In genomic region chr3:80241791-80242190, GRCh38 we compare ENCODE assay signal across 29 cellular contexts.
"Had no signal": no experiment of that assay in that cellular context is flagged by ENCODE, and none has a peak within 500 bp of the region (broad histone marks: within the 10 kb centered on the region; RNA-seq: fewer than 3 reads in every experiment).

No MANE protein-coding gene starts in this region.

- ATAC-seq: stimulated activated effector memory CD8-positive, alpha-beta T cell treated with anti-CD3 and anti-CD28 coated beads, Interleukin-12 subunit alpha, Interleukin-12 subunit beta, amount 100 ng/mL, for 72 hours; stimulated activated memory B cell treated with anti-CD40 and anti-IgM and Interleukin-4, amounts not matched to agents 10 μg/mL and 1 μg/mL and 100 μg/mL, for 72 hours; stimulated activated naive B cell treated with anti-CD40 and anti-IgM and Interleukin-4, amounts not matched to agents 10 μg/mL and 1 μg/mL and 100 μg/mL, for 72 hours; stimulated activated naive CD8-positive, alpha-beta T cell treated with anti-CD3 and anti-CD28 coated beads, Interleukin-15, amount 100 ng/mL, for 72 hours; stimulated activated naive CD8-positive, alpha-beta T cell treated with anti-CD3 and anti-CD28 coated beads, Interleukin-15, Interleukin-2, amounts not matched to agents 100 U/mL and 50 U/mL, for 24 hours; upper lobe of right lung had no signal

- H3K36me3 ChIP-seq: stomach, suprapubic skin, thoracic aorta, thyroid gland, tibial artery, tibial nerve, transverse colon, upper lobe of left lung, upper lobe of right lung, uterus, vagina had no signal

- DNase-seq: stimulated activated CD4-positive, alpha-beta T cell treated with anti-CD3 and anti-CD28 coated beads, Interleukin-2, amount 100 ng/mL, for 48 hours; stimulated activated CD4-positive, alpha-beta T cell treated with anti-CD3 and anti-CD28 coated beads, Interleukin-4, amount 100 ng/mL, for 1 hour; stimulated activated CD4-positive, alpha-beta T cell treated with anti-CD3 and anti-CD28 coated beads, Interleukin-4, amount 100 ng/mL, for 24 hours; stimulated activated CD4-positive, alpha-beta T cell treated with anti-CD3 and anti-CD28 coated beads, Interleukin-4, amount 100 ng/mL, for 4 hours; stimulated activated CD8-positive, alpha-beta memory T cell treated with anti-CD3 and anti-CD28 coated beads, Interleukin-4, amount 100 ng/mL, for 48 hours; stimulated activated naive B cell treated with anti-CD40 and anti-IgM and Interleukin-4, amounts not matched to agents 10 μg/mL and 1 μg/mL and 100 μg/mL, for 72 hours; stimulated activated naive CD4-positive, alpha-beta T cell; stimulated activated naive CD4-positive, alpha-beta T cell treated with Interleukin-2 at 50 U/mL for 16 hours; stimulated activated naive CD8-positive, alpha-beta T cell treated with anti-CD3 and anti-CD28 coated beads, Interleukin-15, amount 100 ng/mL, for 72 hours; stimulated activated naive CD8-positive, alpha-beta T cell treated with anti-CD3 and anti-CD28 coated beads, Interleukin-15, Interleukin-2, amounts not matched to agents 100 U/mL and 50 U/mL, for 24 hours; stomach; substantia nigra; testis; thyroid gland; tibial artery; transverse colon; trophoblast cell; upper lobe of left lung; upper lobe of right lung; uterus had no signal

- H3K4me3 Mint-ChIP-seq: stimulated activated effector memory CD8-positive, alpha-beta T cell treated with anti-CD3 and anti-CD28 coated beads, Interleukin-12 subunit alpha, Interleukin-12 subunit beta, amount 100 ng/mL, for 72 hours; stimulated activated memory B cell treated with anti-CD40 and anti-IgM and Interleukin-4, amounts not matched to agents 10 μg/mL and 1 μg/mL and 100 μg/mL, for 72 hours; stimulated activated naive B cell treated with anti-CD40 and anti-IgM and Interleukin-4, amounts not matched to agents 10 μg/mL and 1 μg/mL and 100 μg/mL, for 72 hours; stimulated activated naive CD8-positive, alpha-beta T cell treated with anti-CD3 and anti-CD28 coated beads, Interleukin-15, amount 100 ng/mL, for 72 hours; stimulated activated naive CD8-positive, alpha-beta T cell treated with anti-CD3 and anti-CD28 coated beads, Interleukin-15, Interleukin-2, amounts not matched to agents 100 ng/mL and 50 ng/mL, for 24 hours; type B pancreatic cell had no signal

- H3K9me3 Mint-ChIP-seq: stimulated activated memory B cell treated with anti-CD40 and anti-IgM and Interleukin-4, amounts not matched to agents 10 μg/mL and 1 μg/mL and 100 μg/mL, for 72 hours; type B pancreatic cell had no signal

- H3K27ac ChIP-seq: stomach, suprapubic skin, testis, thoracic aorta, thyroid gland, tibial artery, tibial nerve, transverse colon, upper lobe of left lung, upper lobe of right lung, uterus, vagina had no signal

- H3K36me3 Mint-ChIP-seq: stimulated activated effector memory CD8-positive, alpha-beta T cell treated with anti-CD3 and anti-CD28 coated beads, Interleukin-12 subunit alpha, Interleukin-12 subunit beta, amount 100 ng/mL, for 72 hours; stimulated activated memory B cell treated with anti-CD40 and anti-IgM and Interleukin-4, amounts not matched to agents 10 μg/mL and 1 μg/mL and 100 μg/mL, for 72 hours; stimulated activated naive B cell treated with anti-CD40 and anti-IgM and Interleukin-4, amounts not matched to agents 10 μg/mL and 1 μg/mL and 100 μg/mL, for 72 hours; type B pancreatic cell had no signal

- FAIRE-seq: urothelium cell line had no signal

- H3K27me3 Mint-ChIP-seq: stimulated activated memory B cell treated with anti-CD40 and anti-IgM and Interleukin-4, amounts not matched to agents 10 μg/mL and 1 μg/mL and 100 μg/mL, for 72 hours; stimulated activated naive B cell treated with anti-CD40 and anti-IgM and Interleukin-4, amounts not matched to agents 10 μg/mL and 1 μg/mL and 100 μg/mL, for 72 hours; stimulated activated naive CD8-positive, alpha-beta T cell treated with anti-CD3 and anti-CD28 coated beads, Interleukin-15, amount 100 ng/mL, for 72 hours; stimulated activated naive CD8-positive, alpha-beta T cell treated with anti-CD3 and anti-CD28 coated beads, Interleukin-15, Interleukin-2, amounts not matched to agents 100 ng/mL and 50 ng/mL, for 24 hours had no signal

- H3K27me3 ChIP-seq: stomach, suprapubic skin, testis, thyroid gland, tibial artery, tibial nerve, transverse colon, upper lobe of left lung, upper lobe of right lung, uterus, vagina had no signal

- H3K27ac Mint-ChIP-seq: stimulated activated effector memory CD8-positive, alpha-beta T cell treated with anti-CD3 and anti-CD28 coated beads, Interleukin-12 subunit alpha, Interleukin-12 subunit beta, amount 100 ng/mL, for 72 hours; stimulated activated memory B cell treated with anti-CD40 and anti-IgM and Interleukin-4, amounts not matched to agents 10 μg/mL and 1 μg/mL and 100 μg/mL, for 72 hours; stimulated activated naive B cell treated with anti-CD40 and anti-IgM and Interleukin-4, amounts not matched to agents 10 μg/mL and 1 μg/mL and 100 μg/mL, for 72 hours; stimulated activated naive CD8-positive, alpha-beta T cell treated with anti-CD3 and anti-CD28 coated beads, Interleukin-15, amount 100 ng/mL, for 72 hours; stimulated activated naive CD8-positive, alpha-beta T cell treated with anti-CD3 and anti-CD28 coated beads, Interleukin-15, Interleukin-2, amounts not matched to agents 100 ng/mL and 50 ng/mL, for 24 hours; type B pancreatic cell had no signal

- H3K4me1 ChIP-seq: stomach, suprapubic skin, testis, thyroid gland, tibial artery, tibial nerve, transverse colon, upper lobe of left lung, upper lobe of right lung, uterus, vagina had no signal

- H3K9me3 ChIP-seq: suprapubic skin, testis, thoracic aorta, thyroid gland, tibial artery, tibial nerve, transverse colon, upper lobe of left lung, uterus, vagina had no signal

- H3K4me1 Mint-ChIP-seq: stimulated activated effector memory CD8-positive, alpha-beta T cell treated with anti-CD3 and anti-CD28 coated beads, Interleukin-12 subunit alpha, Interleukin-12 subunit beta, amount 100 ng/mL, for 72 hours; stimulated activated memory B cell treated with anti-CD40 and anti-IgM and Interleukin-4, amounts not matched to agents 10 μg/mL and 1 μg/mL and 100 μg/mL, for 72 hours; stimulated activated naive B cell treated with anti-CD40 and anti-IgM and Interleukin-4, amounts not matched to agents 10 μg/mL and 1 μg/mL and 100 μg/mL, for 72 hours; stimulated activated naive CD8-positive, alpha-beta T cell treated with anti-CD3 and anti-CD28 coated beads, Interleukin-15, amount 100 ng/mL, for 72 hours had no signal

- H3K4me3 ChIP-seq: stomach, suprapubic skin, testis, thoracic aorta, thyroid gland, tibial artery, tibial nerve, transverse colon, upper lobe of left lung, upper lobe of right lung, uterus, vagina had no signal
